1 cellular context compared by ENCODE assay signal in genomic region chr20:43571771-43572170, GRCh38.
TF ChIP-seq lines count a peak whose summit lies in the region.

No MANE protein-coding gene starts in this region.

TF ChIP-seq in H1, 55 proteins besides CTCF, POLR2A, EP300 and RAD21 (continued from another document):
- TF ChIP-seq TAF1 (IDR thresholded peaks at IDR 0.05; ENCODE audit: low read depth, low read length) = no peak
- TF ChIP-seq SP4 (IDR thresholded peaks at IDR 0.05; ENCODE audit: low read length) = no peak
- TF ChIP-seq RBBP5 (IDR thresholded peaks at IDR 0.05; ENCODE audit: borderline replicate concordance, low read depth, low read length) = no peak
- TF ChIP-seq KDM4A (IDR thresholded peaks at IDR 0.05; ENCODE audit: low read depth, low read length, severe bottlenecking) = no peak
- no peak for TF ChIP-seq CHD7 (IDR thresholded peaks at IDR 0.05; ENCODE audit: insufficient replicate concordance, low read length)
- no peak for TF ChIP-seq ZNF274 (IDR thresholded peaks at IDR 0.05; ENCODE audit: borderline replicate concordance, extremely low read depth, low read length)
